In the genomic region with DNA sequence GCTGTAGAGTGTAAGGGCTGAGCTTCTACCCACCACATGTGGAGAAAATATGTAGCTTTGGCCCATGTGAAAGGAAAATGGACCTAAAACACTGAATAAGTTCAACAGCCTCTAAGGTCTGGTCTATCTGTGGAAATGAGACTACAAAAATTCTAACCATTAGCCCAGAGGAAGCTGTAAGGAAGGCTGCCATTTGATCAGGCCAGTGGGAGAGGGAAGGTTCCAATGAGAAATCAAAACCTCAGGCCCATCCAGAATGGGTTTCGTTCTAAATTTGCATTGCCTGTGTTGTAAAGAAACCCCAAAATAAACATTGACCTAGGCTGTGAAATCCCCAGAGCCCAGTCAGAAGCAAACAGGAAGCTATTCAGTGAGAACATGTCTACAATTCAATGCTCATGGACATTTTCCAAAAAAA, we compare ENCODE assay signal across 10 cellular contexts.
DNase-seq lines count a peak whose midpoint lies in the region; ATAC-seq, FAIRE-seq and TF ChIP-seq lines count a peak whose summit lies in the region.
"Had no signal": no experiment of that assay in that cellular context is flagged by ENCODE, and none has a peak within 500 bp of the region (broad histone marks: within the 10 kb centered on the region; RNA-seq: fewer than 3 reads in every experiment).

No MANE protein-coding gene starts in this region.

- DNase-seq in bronchial epithelial cell (ENCODE audit: low read depth), result peak; percentile 55
- peak; percentile 22 for DNase-seq in renal cortical epithelial cell (ENCODE audit: low read depth)
- no peak for DNase-seq in stimulated activated CD4-positive, alpha-beta T cell treated with anti-CD3 and anti-CD28 coated beads, Interleukin-4, amount 100 ng/mL, for 1 hour
- DNase-seq in effector memory CD4-positive, alpha-beta T cell, result no peak
- DNase-seq in activated CD4-positive, alpha-beta T cell treated with anti-CD3 and anti-CD28 coated beads, Interleukin-2, amount 50 U/mL, for 1 hour, result no peak
- DNase-seq: activated CD4-positive, alpha-beta T cell treated with anti-CD3 and anti-CD28 coated beads for 4 hours; Peyer's patch had no signal

- FAIRE-seq in bronchial epithelial cell (lab: Jason Lieb, UNC), result no peak

- ATAC-seq in GM18519 (IDR thresholded peaks at IDR 0.05; ENCODE audit: low FRiP score, unreplicated experiment) (peak; percentile 69), HG02938 (IDR thresholded peaks at IDR 0.05; ENCODE audit: unreplicated experiment) (peak; percentile 67), HG03378 (IDR thresholded peaks at IDR 0.05; ENCODE audit: unreplicated experiment) (no peak)

- H3K4me1 ChIP-seq in effector memory CD4-positive, alpha-beta T cell (ENCODE audit: control insufficient read depth, insufficient read depth, low read length, poor library complexity, severe bottlenecking), result no peaks in the 10 kb centered on the region
- H3K4me1 ChIP-seq: Peyer's patch had no signal

- no peak overlapping the region for H3K27ac ChIP-seq in effector memory CD4-positive, alpha-beta T cell (ENCODE audit: insufficient read depth, low read length, poor library complexity, severe bottlenecking)
- H3K27ac ChIP-seq: Peyer's patch had no signal

- no peaks in the 10 kb centered on the region for H3K36me3 ChIP-seq in bronchial epithelial cell (ENCODE audit: control insufficient read depth, insufficient read depth, low read length)
- H3K36me3 ChIP-seq in effector memory CD4-positive, alpha-beta T cell (ENCODE audit: control insufficient read depth, insufficient read depth, low read length), result no peaks in the 10 kb centered on the region
- H3K36me3 ChIP-seq: Peyer's patch had no signal

- no peak for TF ChIP-seq CTCF in bronchial epithelial cell (IDR thresholded peaks at IDR 0.05; ENCODE audit: insufficient read depth, low read length, severe bottlenecking)

- H3K9me3 ChIP-seq in effector memory CD4-positive, alpha-beta T cell (ENCODE audit: control insufficient read depth, low read length), result no peaks in the 10 kb centered on the region
- H3K9me3 ChIP-seq: Peyer's patch had no signal

- H3K27me3 ChIP-seq in bronchial epithelial cell (ENCODE audit: control insufficient read depth, insufficient read depth, low read length), result no peaks in the 10 kb centered on the region
- no peaks in the 10 kb centered on the region for H3K27me3 ChIP-seq in effector memory CD4-positive, alpha-beta T cell (replicated peaks; ENCODE audit: control insufficient read depth, insufficient read depth, low read length, poor library complexity, severe bottlenecking)
- H3K27me3 ChIP-seq: Peyer's patch had no signal

- H3K4me3 ChIP-seq in bronchial epithelial cell (ENCODE audit: low read depth, low read length), result no peak overlapping the region
- H3K4me3 ChIP-seq in effector memory CD4-positive, alpha-beta T cell (ENCODE audit: insufficient read depth, low read depth, low read length, poor library complexity, severe bottlenecking), result no peak overlapping the region
- H3K4me3 ChIP-seq: Peyer's patch had no signal

Comparison
In these comparisons a context has a peak if more than half of its experiments do, and no peak if none do; other contexts are left out.
1. DNase-seq: peak in bronchial epithelial cell (single experiment) and renal cortical epithelial cell (single experiment); none in stimulated activated CD4-positive, alpha-beta T cell treated with anti-CD3 and anti-CD28 coated beads, Interleukin-4, amount 100 ng/mL, for 1 hour (single experiment), effector memory CD4-positive, alpha-beta T cell (0 of 3) and activated CD4-positive, alpha-beta T cell treated with anti-CD3 and anti-CD28 coated beads, Interleukin-2, amount 50 U/mL, for 1 hour (single experiment).